ENCODE assay signal across 9 cellular contexts in the genomic region with DNA sequence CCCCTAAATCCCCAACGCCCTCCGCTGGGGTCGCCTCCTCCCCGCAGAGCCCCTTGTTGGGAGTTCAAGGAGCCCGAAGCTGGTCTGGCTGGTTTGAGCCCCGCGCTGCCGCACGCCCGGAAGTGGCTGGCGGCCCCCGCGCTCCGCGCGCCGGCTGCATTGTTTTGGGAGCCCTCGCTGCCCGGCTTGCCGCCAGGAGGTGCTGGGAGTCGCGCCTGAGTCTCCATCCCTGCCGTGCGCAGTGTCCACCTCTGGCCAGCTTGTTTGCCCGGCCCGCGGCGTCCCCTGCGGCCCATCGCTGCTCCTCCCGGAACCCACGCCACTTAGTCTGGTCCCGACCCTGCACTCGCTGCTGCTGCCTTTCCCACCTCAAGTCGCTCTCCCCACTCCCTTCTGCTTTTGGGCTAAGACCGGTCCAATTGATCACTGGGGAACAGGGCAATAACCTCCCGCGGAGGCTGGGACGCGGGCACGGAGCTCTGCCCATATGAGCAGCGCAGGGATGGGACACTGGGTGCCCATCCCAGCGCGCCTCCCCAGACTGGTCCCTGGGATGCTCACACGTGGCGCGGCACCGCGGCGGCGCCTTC. TPM values are rescaled to one million over a fixed set of nuclear protein-coding genes. Genes with fewer than 3 reads are reported as not detected.
DNase-seq lines count a peak whose midpoint lies in the region; ATAC-seq, FAIRE-seq and TF ChIP-seq lines count a peak whose summit lies in the region.
"Had no signal": no experiment of that assay in that cellular context is flagged by ENCODE, and none has a peak within 500 bp of the region (broad histone marks: within the 10 kb centered on the region; RNA-seq: fewer than 3 reads in every experiment).

No MANE protein-coding gene starts in this region.

- BruUV-seq in endothelial cell of umbilical vein (replicated peaks; lab: Mats Ljungman, UMichigan) = no TSS peak

- TF ChIP-seq CTCF in CD14-positive monocyte (IDR thresholded peaks at IDR 0.05) (no peak), endothelial cell of umbilical vein (IDR thresholded peaks at IDR 0.05; ENCODE audit: extremely low read depth in 1 of 2, insufficient read depth in 1 of 2, low read depth in 1 of 2, low read length in 2 of 2) (no peak)

- dilution Hi-C loops in endothelial cell of umbilical vein (cut with MboI; ENCODE audit: extremely low pct_ligation_motif_present, low sequenced_read_pairs) = no loop called here

- no peak overlapping the region for H3K9ac ChIP-seq in endothelial cell of umbilical vein (replicated peaks; ENCODE audit: extremely low read depth, insufficient read depth, low read length)

- no peak for FAIRE-seq in endothelial cell of umbilical vein (lab: Jason Lieb, UNC)

- peak overlapping the region; percentile 41 for H2AFZ ChIP-seq in endothelial cell of umbilical vein (ENCODE audit: low read depth, low read length)
- no peak overlapping the region for H2AFZ ChIP-seq in neuron (ENCODE audit: low read depth, low read length)

- H3K36me3 ChIP-seq in endothelial cell of umbilical vein (ENCODE audit: control insufficient read depth in 2 of 2, extremely low read depth in 1 of 2, insufficient read depth in 2 of 2, low read length in 2 of 2) = no peaks in the 10 kb centered on the region
- peaks cover 9% of the 10 kb centered on the region for H3K36me3 ChIP-seq in neuron (ENCODE audit: insufficient read depth, low read length)

- H3K9me1 ChIP-seq in endothelial cell of umbilical vein (replicated peaks; ENCODE audit: control insufficient read depth, extremely low read depth, insufficient read depth, low read length) = no peaks in the 10 kb centered on the region

- intact Hi-C loops in CD14-positive monocyte (cut with micrococcal nuclease) = no loop called here
- intact Hi-C loops in endothelial cell of umbilical vein (cut with micrococcal nuclease) = no loop called here

- peaks cover 4 to 12% of the 10 kb centered on the region in 2 donors for H3K36me3 Mint-ChIP-seq in CD14-positive monocyte

- H3K9me3 ChIP-seq in endothelial cell of umbilical vein (replicated peaks; ENCODE audit: control insufficient read depth, insufficient read depth, low read length) = no peaks in the 10 kb centered on the region
- peaks cover 4% of the 10 kb centered on the region for H3K9me3 ChIP-seq in neuron (ENCODE audit: low read length)

- peak overlapping the region; percentile 54 to 95 for H3K4me3 Mint-ChIP-seq in CD14-positive monocyte

- H3K4me3 ChIP-seq in endothelial cell of umbilical vein (replicated peaks in 1 of 3; ENCODE audit: insufficient read depth in 1 of 3, low read depth in 1 of 3, low read length in 3 of 3) (no peak overlapping the region), neuron (ENCODE audit: low read length) (peak overlapping the region; percentile 75)

- POLR2A ChIA-PET in endothelial cell of umbilical vein (lab: Charles Lee) = no interaction called here

- peaks cover 73 to 94% of the 10 kb centered on the region in 2 experiments for H3K27me3 ChIP-seq in endothelial cell of umbilical vein (ENCODE audit: control insufficient read depth in 2 of 2, insufficient read depth in 2 of 2, low read length in 2 of 2)
- H3K27me3 ChIP-seq in neuron (ENCODE audit: insufficient read depth, low read length) = no peaks in the 10 kb centered on the region

- H3K27ac ChIP-seq in endothelial cell of umbilical vein (ENCODE audit: insufficient read depth, low read depth, low read length) = no peak overlapping the region

- peaks cover 55% of the 10 kb centered on the region for H3K4me1 Mint-ChIP-seq in CD14-positive monocyte

- CTCF ChIA-PET in endothelial cell of umbilical vein (lab: Charles Lee) = interaction anchor here (0.9 to 1.5 kb wide), 3 partner anchors 10 to 715 kb away, joined by 3 to 6 read pairs (median 4); no protein-coding TSS in a partner anchor

- H3K27me3 Mint-ChIP-seq in CD14-positive monocyte (ENCODE audit: low read depth in 3 of 3) = peaks cover 90 to 100% (median 98%) of the 10 kb centered on the region in 3 donors

- no peak for TF ChIP-seq POLR2A in endothelial cell of umbilical vein (IDR thresholded peaks at IDR 0.05; ENCODE audit: low read depth, low read length)

- no peaks in the 10 kb centered on the region for H3K79me2 ChIP-seq in endothelial cell of umbilical vein (ENCODE audit: control insufficient read depth, insufficient read depth, low read length)

- ATAC-seq in GM19351 (IDR thresholded peaks at IDR 0.05; ENCODE audit: unreplicated experiment) (no peak), GM18519 (IDR thresholded peaks at IDR 0.05; ENCODE audit: low FRiP score, unreplicated experiment) (no peak), GM21786 (IDR thresholded peaks at IDR 0.05; ENCODE audit: unreplicated experiment) (no peak)
- ATAC-seq: HCT116 had no signal

- H3K27ac Mint-ChIP-seq in CD14-positive monocyte = no peak overlapping the region

- H4K20me1 ChIP-seq in endothelial cell of umbilical vein (replicated peaks; ENCODE audit: control insufficient read depth, extremely low read depth, insufficient read depth, low read length) = no peaks in the 10 kb centered on the region

- DNase-seq in CD14-positive monocyte (ENCODE audit: low spot score) (no peak), M059J (ENCODE audit: low read depth) (peak; percentile 50), endothelial cell of umbilical vein (ENCODE audit: low read depth, low spot score) (no peak), NCI-H345 (lab: John Stamatoyannopoulos, UW) (no peak)

- H3K4me2 ChIP-seq in endothelial cell of umbilical vein (ENCODE audit: insufficient read depth, low read length) = no peak overlapping the region

- H3K4me1 ChIP-seq in endothelial cell of umbilical vein (ENCODE audit: control insufficient read depth, extremely low read depth, insufficient read depth, low read length) = peaks cover 12% of the 10 kb centered on the region
- H3K4me1 ChIP-seq in neuron (ENCODE audit: insufficient read depth, low read length) = peaks cover 19% of the 10 kb centered on the region

- H3K9me3 Mint-ChIP-seq in CD14-positive monocyte = peaks cover 0 to 35% (median 20%) of the 10 kb centered on the region in 7 donors

TF ChIP-seq in endothelial cell of umbilical vein, 7 proteins besides CTCF, POLR2A, EP300 and RAD21:
- TF ChIP-seq, protein P1, sequence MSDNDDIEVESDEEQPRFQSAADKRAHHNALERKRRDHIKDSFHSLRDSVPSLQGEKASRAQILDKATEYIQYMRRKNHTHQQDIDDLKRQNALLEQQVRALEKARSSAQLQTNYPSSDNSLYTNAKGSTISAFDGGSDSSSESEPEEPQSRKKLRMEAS (IDR thresholded peaks at IDR 0.05; ENCODE audit: insufficient read depth, insufficient read length) = no peak
- no peak for TF ChIP-seq MYC (IDR thresholded peaks at IDR 0.05; ENCODE audit: low read depth, low read length)
- TF ChIP-seq EZH2 (IDR thresholded peaks at IDR 0.05; ENCODE audit: borderline replicate concordance, low read depth, low read length, severe bottlenecking) = no peak
- no peak for TF ChIP-seq GATA2 (IDR thresholded peaks at IDR 0.05; ENCODE audit: insufficient read depth, insufficient read length, low read depth, low read length)
- no peak for TF ChIP-seq JUN (IDR thresholded peaks at IDR 0.05; ENCODE audit: borderline replicate concordance, insufficient read depth, insufficient read length, low read depth)

RNA-seq across cellular contexts. Expression of a gene that starts 2.2 kb away (rescaled TPM):
- not detected for polyA plus RNA-seq in CD14-positive monocyte
- total RNA-seq in M059J (2014; rRNA removed; shearing (Covaris generic)) = 11.1 and 11.9 TPM in 2 replicates
- total RNA-seq in endothelial cell of umbilical vein = not detected in 2 replicates
- polyA plus RNA-seq in endothelial cell of umbilical vein = 0.04 TPM in 1 of 2 replicates, not detected in the other
- polyA plus RNA-seq in endothelial cell of umbilical vein (2011; cell fraction: cytosol; rRNA removed) = not detected in 2 replicates
- not detected in 2 replicates for polyA plus RNA-seq in endothelial cell of umbilical vein (2011; cell fraction: nucleus; rRNA removed)
- polyA plus RNA-seq in endothelial cell of umbilical vein (2012) = not detected in 2 replicates
- polyA minus RNA-seq in endothelial cell of umbilical vein = not detected in 2 replicates
- not detected for polyA minus RNA-seq in endothelial cell of umbilical vein (2011; cell fraction: cytosol; rRNA and poly(A)+ RNA removed)
- not detected in 2 replicates for polyA minus RNA-seq in endothelial cell of umbilical vein (2011; cell fraction: nucleus; rRNA and poly(A)+ RNA removed)

RNA-seq across cellular contexts. Expression of a gene that starts 31.2 kb away (rescaled TPM):
- polyA plus RNA-seq in CD14-positive monocyte = under 1 TPM; 0.36 to 0.91 TPM
- total RNA-seq in M059J (2014; rRNA removed; shearing (Covaris generic)) = 1.2 TPM in 1 of 2 replicates, not detected in the other
- total RNA-seq in endothelial cell of umbilical vein = not detected in 2 replicates
- polyA plus RNA-seq in endothelial cell of umbilical vein = not detected in 2 replicates
- not detected in 2 replicates for polyA plus RNA-seq in endothelial cell of umbilical vein (2011; cell fraction: cytosol; rRNA removed)
- not detected in 2 replicates for polyA plus RNA-seq in endothelial cell of umbilical vein (2011; cell fraction: nucleus; rRNA removed)
- not detected in 2 replicates for polyA plus RNA-seq in endothelial cell of umbilical vein (2012)
- not detected in 2 replicates for polyA minus RNA-seq in endothelial cell of umbilical vein
- not detected for polyA minus RNA-seq in endothelial cell of umbilical vein (2011; cell fraction: cytosol; rRNA and poly(A)+ RNA removed)
- polyA minus RNA-seq in endothelial cell of umbilical vein (2011; cell fraction: nucleus; rRNA and poly(A)+ RNA removed) = not detected in 2 replicates

Comparison
In these comparisons a context has a peak if more than half of its experiments do, and no peak if none do; other contexts are left out.
1. RNA of a gene that starts 2.2 kb away (total RNA-seq): 11.1 to 11.9 TPM in M059J; not detected in endothelial cell of umbilical vein; every median in the first group is over 10 times any median in the second.